8 cellular contexts compared by ENCODE assay signal in genomic region chr1:161523817-161524741, GRCh38. TPM values are rescaled to one million over a fixed set of nuclear protein-coding genes. Genes with fewer than 3 reads are reported as not detected.
A peak's percentile ranks its signal among the peaks of the same experiment; 100 is the strongest.
DNase-seq lines count a peak whose midpoint lies in the region; ATAC-seq, FAIRE-seq and TF ChIP-seq lines count a peak whose summit lies in the region.
"Not testable (repeated sequence)": the region's sequence is repeated elsewhere in the genome, so short reads cannot be mapped to it uniquely, and the experiment has no call there.

TSS of gene HSPA6 (plus strand) at chr1:161524540. CDS start at chr1:161524659, 119 bp downstream.

- not testable (repeated sequence) for H3K9me3 ChIP-seq in RWPE2 (ENCODE audit: severe bottlenecking); esophagus squamous epithelium; mucosa of stomach (ENCODE audit: control insufficient read depth, low read length)

- peak within 1 kb of the TSS; percentile 81 for H3K4me3 Mint-ChIP-seq in activated T-helper 17 cell treated with anti-CD3 and anti-CD28 coated beads, Interleukin-2, amount 50 U/mL, for 72 hours

- not testable (repeated sequence) for H3K27me3 ChIP-seq in RWPE2 (ENCODE audit: insufficient read depth, poor library complexity, severe bottlenecking); esophagus squamous epithelium; mucosa of stomach (ENCODE audit: control insufficient read depth, insufficient read depth, low read length)

- not testable (repeated sequence) for H3K9me3 Mint-ChIP-seq in activated T-helper 17 cell treated with anti-CD3 and anti-CD28 coated beads, Interleukin-2, amount 50 U/mL, for 72 hours

- H3K27ac ChIP-seq in RWPE2 (ENCODE audit: poor library complexity, severe bottlenecking) (peak within 1 kb of the TSS; percentile 78), esophagus squamous epithelium (peak within 1 kb of the TSS; percentile 88 to 95 (median 89))

- not testable (repeated sequence) for TF ChIP-seq CTCF in D721Med (IDR thresholded peaks at IDR 0.05; ENCODE audit: insufficient read depth, missing control alignments); LNCaP clone FGC (IDR thresholded peaks at IDR 0.05; ENCODE audit: control insufficient read depth, extremely low read depth, insufficient read depth); RWPE2 (IDR thresholded peaks at IDR 0.05; ENCODE audit: poor library complexity, severe bottlenecking); esophagus squamous epithelium (IDR thresholded peaks at IDR 0.05)

- DNase-seq in D721Med (ENCODE audit: insufficient read length, low spot score), result peak; percentile 58
- peak; percentile 34 for DNase-seq in LNCaP clone FGC (ENCODE audit: low read depth)
- DNase-seq in RWPE2 (ENCODE audit: low spot score), result peak; percentile 74
- not testable (repeated sequence) for DNase-seq in esophagus squamous epithelium (lab: John Stamatoyannopoulos, UW)
- peak; percentile 52 to 64 for DNase-seq in stimulated activated CD8-positive, alpha-beta memory T cell treated with anti-CD3 and anti-CD28 coated beads, Interleukin-4, amount 100 ng/mL, for 1 hour (ENCODE audit: low read depth in 2 of 2, low spot score in 1 of 2)

- H3K36me3 Mint-ChIP-seq in activated T-helper 17 cell treated with anti-CD3 and anti-CD28 coated beads, Interleukin-2, amount 50 U/mL, for 72 hours (ENCODE audit: low read depth), result peaks cover 11% of the 10 kb centered on the region

- H3K4me1 ChIP-seq in RWPE2 (ENCODE audit: insufficient read depth, poor library complexity, severe bottlenecking); esophagus squamous epithelium; mucosa of stomach (ENCODE audit: control insufficient read depth, insufficient read depth, low read length): not testable (repeated sequence)

- not testable (repeated sequence) for TF ChIP-seq POLR2A in esophagus squamous epithelium (IDR thresholded peaks at IDR 0.05)

- ATAC-seq in GM21786 (IDR thresholded peaks at IDR 0.05; ENCODE audit: unreplicated experiment) (peak; percentile 50), RWPE2 (ENCODE audit: low read depth) (peak; percentile 89)
- ATAC-seq in activated T-helper 17 cell treated with anti-CD3 and anti-CD28 coated beads, Interleukin-2, amount 50 U/mL, for 72 hours (replicated peaks), result peak; percentile 83

- WGBS in esophagus squamous epithelium, 2 donors, result 1 to 2% methylated on average over 17 of the region's 72 CpGs

- not testable (repeated sequence) for H3K36me3 ChIP-seq in RWPE2 (ENCODE audit: low read depth); esophagus squamous epithelium; mucosa of stomach (ENCODE audit: control insufficient read depth, insufficient read depth, low read length)

- not testable (repeated sequence) for FAIRE-seq in D721Med (lab: Jason Lieb, UNC)

- H3K4me1 Mint-ChIP-seq in activated T-helper 17 cell treated with anti-CD3 and anti-CD28 coated beads, Interleukin-2, amount 50 U/mL, for 72 hours, result not testable (repeated sequence)

- H3K4me3 ChIP-seq in LNCaP clone FGC (ENCODE audit: low read depth, low read length) (peak within 1 kb of the TSS; percentile 66), RWPE2 (ENCODE audit: severe bottlenecking) (peak within 1 kb of the TSS; percentile 75), esophagus squamous epithelium (peak within 1 kb of the TSS; percentile 57 to 81 (median 66)), mucosa of stomach (ENCODE audit: low read length) (peak within 1 kb of the TSS; percentile 71)

- intact Hi-C loops in esophagus squamous epithelium (cut with DNase I), result not testable (repeated sequence)

- not testable (repeated sequence) for H3K27me3 Mint-ChIP-seq in activated T-helper 17 cell treated with anti-CD3 and anti-CD28 coated beads, Interleukin-2, amount 50 U/mL, for 72 hours

- peak within 1 kb of the TSS; percentile 100 for H3K27ac Mint-ChIP-seq in activated T-helper 17 cell treated with anti-CD3 and anti-CD28 coated beads, Interleukin-2, amount 50 U/mL, for 72 hours

- H3K9ac ChIP-seq in mucosa of stomach (ENCODE audit: low read length), result peak within 1 kb of the TSS; percentile 69

RNA-seq across cellular contexts. Expression of gene HSPA6, which starts in this region (rescaled TPM):
- total RNA-seq in activated T-helper 17 cell treated with anti-CD3 and anti-CD28 coated beads, Interleukin-2, amount 50 U/mL, for 72 hours, result under 1 TPM; 0.37 to 0.41 TPM
- 1 to 10 TPM; 1.3 to 4.2 (median 3.2) TPM for total RNA-seq in esophagus squamous epithelium

Comparison
In these comparisons a context has a peak if more than half of its experiments do, and no peak if none do; other contexts are left out.
1. Peak in ATAC-seq in activated T-helper 17 cell treated with anti-CD3 and anti-CD28 coated beads, Interleukin-2, amount 50 U/mL, for 72 hours; RNA of the gene not detected or under 1 TPM.